ENCODE assay signal across 29 cellular contexts in the genomic region with DNA sequence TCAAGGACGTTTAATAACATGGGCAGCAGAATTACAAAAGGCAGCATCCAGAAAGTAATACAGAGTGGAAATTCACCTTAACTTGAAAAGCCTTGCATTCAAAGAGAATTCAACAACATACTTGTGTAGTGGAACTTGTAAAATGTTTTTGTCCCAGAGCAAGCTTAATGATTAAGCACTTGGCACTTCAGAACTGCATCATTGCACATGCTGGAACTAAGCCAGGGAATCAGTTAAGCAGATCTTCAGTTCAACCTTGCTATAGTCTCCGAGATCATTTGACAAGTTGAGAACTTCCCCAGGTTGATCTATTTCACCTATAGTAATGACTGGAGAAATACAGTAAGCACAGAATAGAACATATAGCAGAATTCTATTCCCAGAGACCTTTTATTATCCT.
A peak's percentile ranks its signal among the peaks of the same experiment; 100 is the strongest.
DNase-seq lines count a peak whose midpoint lies in the region; ATAC-seq, FAIRE-seq and TF ChIP-seq lines count a peak whose summit lies in the region.
"Had no signal": no experiment of that assay in that cellular context is flagged by ENCODE, and none has a peak within 500 bp of the region (broad histone marks: within the 10 kb centered on the region; RNA-seq: fewer than 3 reads in every experiment).

No MANE protein-coding gene starts in this region.

- FAIRE-seq in RCC 7860 (lab: Jason Lieb, UNC): peak; percentile 2
- FAIRE-seq: GM12891, HepG2 had no signal

- no peaks in the 10 kb centered on the region for H3K36me3 ChIP-seq in A673 (ENCODE audit: insufficient read depth, low read length, poor library complexity, severe bottlenecking)
- H3K36me3 ChIP-seq in kidney epithelial cell (ENCODE audit: control insufficient read depth, insufficient read depth, low read length): no peaks in the 10 kb centered on the region
- H3K36me3 ChIP-seq: ascending aorta, left lung, ovary, thoracic aorta, vagina had no signal

- H3K9me3 ChIP-seq in A673 (ENCODE audit: low read depth, low read length, poor library complexity, severe bottlenecking): no peaks in the 10 kb centered on the region
- H3K9me3 ChIP-seq: ascending aorta, ovary, thoracic aorta, vagina had no signal

- CTCF ChIA-PET in A673 (lab: Charles Lee): no interaction called here

- DNase-seq in A673 (ENCODE audit: low spot score) (peak; percentile 37), HK-2 (ENCODE audit: unreplicated experiment) (peak; percentile 22), RCC 7860 (ENCODE audit: low spot score) (peak; percentile 23), kidney epithelial cell (ENCODE audit: low read depth) (peak; percentile 79), SW 1271 (lab: John Stamatoyannopoulos, UW) (no peak), NCI-H1694 treated with DMSO at 0.1 percent for 48 hours (lab: John Stamatoyannopoulos, UW) (no peak), caudate nucleus (lab: John Stamatoyannopoulos, UW) (no peak)
- DNase-seq: activated CD4-positive, alpha-beta memory T cell treated with anti-CD3 and anti-CD28 coated beads for 36 hours; activated T-cell treated with anti-CD3 and anti-CD28 coated beads, Interleukin-2, amount 50 U/mL, for 72 hours; central memory CD4-positive, alpha-beta T cell; effector memory CD8-positive, alpha-beta T cell; Karpas-422; left lung; NCI-H1417; NCI-H2081; ovary; PC-9; stimulated activated naive CD8-positive, alpha-beta T cell treated with anti-CD3 and anti-CD28 coated beads, Interleukin-15, Interleukin-2, amounts not matched to agents 100 U/mL and 50 U/mL, for 24 hours had no signal

- H3K4me3 ChIP-seq in A673 (ENCODE audit: low read depth, low read length, poor library complexity, severe bottlenecking) (no peak overlapping the region), kidney epithelial cell (ENCODE audit: low read depth, low read length) (no peak overlapping the region)
- H3K4me3 ChIP-seq: ascending aorta, left lung, ovary, PC-9, skin epidermis, thoracic aorta, vagina had no signal

- H3K27me3 ChIP-seq in A673 (replicated peaks; ENCODE audit: insufficient read depth, low read depth, low read length, poor library complexity): no peaks in the 10 kb centered on the region
- no peaks in the 10 kb centered on the region for H3K27me3 ChIP-seq in kidney epithelial cell (ENCODE audit: control insufficient read depth, insufficient read depth, low read length)
- H3K27me3 ChIP-seq: ascending aorta, foreskin keratinocyte, left lung, ovary, vagina had no signal

- no peak for TF ChIP-seq POLR2A in GM18505 (IDR thresholded peaks at IDR 0.05; ENCODE audit: borderline replicate concordance, extremely low read depth, insufficient read depth, insufficient read length)

- H3K4me1 ChIP-seq in A673 (ENCODE audit: insufficient read depth, low read length, poor library complexity, severe bottlenecking): peaks cover 3% of the 10 kb centered on the region
- H3K4me1 ChIP-seq: ascending aorta, foreskin keratinocyte, left lung, vagina had no signal

- TF ChIP-seq CTCF in A673 (conservative IDR thresholded peaks at IDR 0.05; ENCODE audit: low read depth, low read length): no peak
- no peak for TF ChIP-seq CTCF in kidney epithelial cell (IDR thresholded peaks at IDR 0.05; ENCODE audit: insufficient read depth, low read length, poor library complexity, severe bottlenecking)

- POLR2A ChIA-PET in A673 (lab: Charles Lee; ENCODE audit: low non-redundant PET): no interaction called here

- intact Hi-C loops in A673 (cut with micrococcal nuclease; ENCODE audit: unreplicated experiment): no loop called here

- BruUV-seq in A673 (replicated peaks; lab: Mats Ljungman, UMichigan): no TSS peak

- H3K27ac ChIP-seq in A673 (ENCODE audit: low read depth, low read length, poor library complexity, severe bottlenecking) (no peak overlapping the region), caudate nucleus (ENCODE audit: low read depth, low read length) (no peak overlapping the region)
- H3K27ac ChIP-seq: ascending aorta, foreskin keratinocyte, left lung, ovary, PC-9, skin epidermis, thoracic aorta, vagina had no signal

- no peak for ATAC-seq in GM18505 (IDR thresholded peaks at IDR 0.05; ENCODE audit: unreplicated experiment)
- ATAC-seq: activated CD4-positive, CD25-positive, alpha-beta regulatory T cell treated with anti-CD3 and anti-CD28 coated beads, Interleukin-2, amount 50 U/mL, for 24 hours; activated T-cell treated with anti-CD3 and anti-CD28 coated beads, Interleukin-2, amount 50 U/mL, for 72 hours; effector memory CD8-positive, alpha-beta T cell; esophagus mucosa; foreskin keratinocyte; HepG2; left lung; Right ventricle myocardium inferior; stimulated activated naive CD8-positive, alpha-beta T cell treated with anti-CD3 and anti-CD28 coated beads, Interleukin-15, Interleukin-2, amounts not matched to agents 100 U/mL and 50 U/mL, for 24 hours had no signal

Comparison
In these comparisons a context has a peak if more than half of its experiments do, and no peak if none do; other contexts are left out.
1. DNase-seq: peak in A673 (single experiment), HK-2 (single experiment), RCC 7860 (single experiment) and kidney epithelial cell (single experiment); none in SW 1271 (0 of 2), NCI-H1694 treated with DMSO at 0.1 percent for 48 hours (single experiment) and caudate nucleus (0 of 61).